1 cellular context compared by ENCODE assay signal in the genomic region with DNA sequence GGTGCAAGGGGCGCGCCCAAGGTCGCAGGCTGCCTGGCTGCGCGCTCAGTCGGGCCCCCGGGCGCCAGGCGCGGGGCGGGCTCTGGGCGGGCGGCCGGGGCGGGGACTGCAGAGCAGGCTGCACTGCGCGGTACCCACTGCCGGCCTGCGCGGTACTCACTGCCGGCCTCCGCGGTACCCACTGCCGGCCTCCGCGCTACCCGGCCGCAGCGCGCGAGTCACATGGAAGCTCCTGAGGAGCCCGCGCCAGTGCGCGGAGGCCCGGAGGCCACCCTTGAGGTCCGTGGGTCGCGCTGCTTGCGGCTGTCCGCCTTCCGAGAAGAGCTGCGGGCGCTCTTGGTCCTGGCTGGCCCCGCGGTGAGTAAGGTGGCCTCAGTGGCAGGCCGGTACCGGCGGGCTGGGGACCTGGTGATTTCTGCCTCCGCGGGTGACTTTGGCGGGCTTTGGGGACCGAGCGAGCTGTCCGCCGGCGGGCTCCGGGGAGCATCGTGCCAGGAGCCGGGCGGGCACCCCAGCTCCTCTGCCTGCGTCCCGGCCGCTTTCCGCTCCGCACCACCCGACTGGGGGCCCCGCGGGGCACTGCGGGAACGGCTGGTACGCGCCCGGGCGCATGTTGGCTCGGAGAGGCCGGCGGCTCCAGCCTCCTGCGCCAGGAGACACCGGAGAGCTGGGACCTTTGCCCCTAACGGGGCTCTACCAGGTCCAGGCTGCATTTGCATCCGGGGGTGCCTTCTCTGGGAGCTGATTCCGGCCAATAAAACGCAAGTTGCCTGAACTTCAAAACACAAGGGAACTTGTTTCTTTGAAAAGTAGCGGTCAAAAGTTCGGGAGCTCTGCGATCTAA.
A peak's percentile ranks its signal among the peaks of the same experiment; 100 is the strongest.
TF ChIP-seq lines count a peak whose summit lies in the region.

A gene with protein sequence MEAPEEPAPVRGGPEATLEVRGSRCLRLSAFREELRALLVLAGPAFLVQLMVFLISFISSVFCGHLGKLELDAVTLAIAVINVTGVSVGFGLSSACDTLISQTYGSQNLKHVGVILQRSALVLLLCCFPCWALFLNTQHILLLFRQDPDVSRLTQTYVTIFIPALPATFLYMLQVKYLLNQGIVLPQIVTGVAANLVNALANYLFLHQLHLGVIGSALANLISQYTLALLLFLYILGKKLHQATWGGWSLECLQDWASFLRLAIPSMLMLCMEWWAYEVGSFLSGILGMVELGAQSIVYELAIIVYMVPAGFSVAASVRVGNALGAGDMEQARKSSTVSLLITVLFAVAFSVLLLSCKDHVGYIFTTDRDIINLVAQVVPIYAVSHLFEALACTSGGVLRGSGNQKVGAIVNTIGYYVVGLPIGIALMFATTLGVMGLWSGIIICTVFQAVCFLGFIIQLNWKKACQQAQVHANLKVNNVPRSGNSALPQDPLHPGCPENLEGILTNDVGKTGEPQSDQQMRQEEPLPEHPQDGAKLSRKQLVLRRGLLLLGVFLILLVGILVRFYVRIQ (plus strand): TSS at position 137 of the 844 bp plus-strand sequence. CDS start 86 bp downstream, at position 223.

TF ChIP-seq in HepG2, 621 proteins besides CTCF, POLR2A, EP300 and RAD21 (continued from another document and continues in another):
- TF ChIP-seq, protein P1, sequence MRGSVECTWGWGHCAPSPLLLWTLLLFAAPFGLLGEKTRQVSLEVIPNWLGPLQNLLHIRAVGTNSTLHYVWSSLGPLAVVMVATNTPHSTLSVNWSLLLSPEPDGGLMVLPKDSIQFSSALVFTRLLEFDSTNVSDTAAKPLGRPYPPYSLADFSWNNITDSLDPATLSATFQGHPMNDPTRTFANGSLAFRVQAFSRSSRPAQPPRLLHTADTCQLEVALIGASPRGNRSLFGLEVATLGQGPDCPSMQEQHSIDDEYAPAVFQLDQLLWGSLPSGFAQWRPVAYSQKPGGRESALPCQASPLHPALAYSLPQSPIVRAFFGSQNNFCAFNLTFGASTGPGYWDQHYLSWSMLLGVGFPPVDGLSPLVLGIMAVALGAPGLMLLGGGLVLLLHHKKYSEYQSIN (CRISPR knock-in tag; IDR thresholded peaks at IDR 0.05; ENCODE audit: borderline replicate concordance) = no peak
- TF ChIP-seq SSRP1 (CRISPR knock-in tag; IDR thresholded peaks at IDR 0.05) (no peak), SOX5 (CRISPR knock-in tag; IDR thresholded peaks at IDR 0.05; ENCODE audit: borderline replicate concordance) (no peak; the same call in 1 of the 2 replicates), ZNF326 (CRISPR knock-in tag; IDR thresholded peaks at IDR 0.05; ENCODE audit: borderline replicate concordance) (no peak), TAF1 (CRISPR knock-in tag; IDR thresholded peaks at IDR 0.05) (peak; percentile 59), ZNF124 (CRISPR knock-in tag; IDR thresholded peaks at IDR 0.05) (no peak), KDM4B (CRISPR knock-in tag; IDR thresholded peaks at IDR 0.05) (no peak), ZNF282 (IDR thresholded peaks at IDR 0.05; ENCODE audit: partially characterized antibody) (no peak), ZNF484 (CRISPR knock-in tag; IDR thresholded peaks at IDR 0.05; ENCODE audit: borderline replicate concordance, low read depth) (no peak), KMT2A (CRISPR knock-in tag; IDR thresholded peaks at IDR 0.05) (no peak; the same call in none of the 2 replicates), ZNF558 (CRISPR knock-in tag; IDR thresholded peaks at IDR 0.05; ENCODE audit: borderline replicate concordance) (peak; percentile 21; the same call in 1 of the 2 replicates), NCOR1 (IDR thresholded peaks at IDR 0.05; ENCODE audit: borderline replicate concordance, low read length) (peak; percentile 7; the same call in 1 of the 2 replicates), ZNF101 (CRISPR knock-in tag; IDR thresholded peaks at IDR 0.05; ENCODE audit: borderline replicate concordance, low read depth) (no peak), SPEN (CRISPR knock-in tag; IDR thresholded peaks at IDR 0.05; ENCODE audit: low read depth) (no peak; the same call in 1 of the 2 replicates), TOPORS (CRISPR knock-in tag; IDR thresholded peaks at IDR 0.05) (no peak), ZNF790 (CRISPR knock-in tag; IDR thresholded peaks at IDR 0.05; ENCODE audit: borderline replicate concordance) (no peak), NCOA2 (CRISPR knock-in tag; IDR thresholded peaks at IDR 0.05) (no peak)
- TF ChIP-seq, protein P2, sequence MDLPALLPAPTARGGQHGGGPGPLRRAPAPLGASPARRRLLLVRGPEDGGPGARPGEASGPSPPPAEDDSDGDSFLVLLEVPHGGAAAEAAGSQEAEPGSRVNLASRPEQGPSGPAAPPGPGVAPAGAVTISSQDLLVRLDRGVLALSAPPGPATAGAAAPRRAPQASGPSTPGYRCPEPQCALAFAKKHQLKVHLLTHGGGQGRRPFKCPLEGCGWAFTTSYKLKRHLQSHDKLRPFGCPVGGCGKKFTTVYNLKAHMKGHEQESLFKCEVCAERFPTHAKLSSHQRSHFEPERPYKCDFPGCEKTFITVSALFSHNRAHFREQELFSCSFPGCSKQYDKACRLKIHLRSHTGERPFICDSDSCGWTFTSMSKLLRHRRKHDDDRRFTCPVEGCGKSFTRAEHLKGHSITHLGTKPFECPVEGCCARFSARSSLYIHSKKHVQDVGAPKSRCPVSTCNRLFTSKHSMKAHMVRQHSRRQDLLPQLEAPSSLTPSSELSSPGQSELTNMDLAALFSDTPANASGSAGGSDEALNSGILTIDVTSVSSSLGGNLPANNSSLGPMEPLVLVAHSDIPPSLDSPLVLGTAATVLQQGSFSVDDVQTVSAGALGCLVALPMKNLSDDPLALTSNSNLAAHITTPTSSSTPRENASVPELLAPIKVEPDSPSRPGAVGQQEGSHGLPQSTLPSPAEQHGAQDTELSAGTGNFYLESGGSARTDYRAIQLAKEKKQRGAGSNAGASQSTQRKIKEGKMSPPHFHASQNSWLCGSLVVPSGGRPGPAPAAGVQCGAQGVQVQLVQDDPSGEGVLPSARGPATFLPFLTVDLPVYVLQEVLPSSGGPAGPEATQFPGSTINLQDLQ (CRISPR knock-in tag; IDR thresholded peaks at IDR 0.05) = peak; percentile 21; the same call in 1 of the 2 replicates
- TF ChIP-seq, protein P3, sequence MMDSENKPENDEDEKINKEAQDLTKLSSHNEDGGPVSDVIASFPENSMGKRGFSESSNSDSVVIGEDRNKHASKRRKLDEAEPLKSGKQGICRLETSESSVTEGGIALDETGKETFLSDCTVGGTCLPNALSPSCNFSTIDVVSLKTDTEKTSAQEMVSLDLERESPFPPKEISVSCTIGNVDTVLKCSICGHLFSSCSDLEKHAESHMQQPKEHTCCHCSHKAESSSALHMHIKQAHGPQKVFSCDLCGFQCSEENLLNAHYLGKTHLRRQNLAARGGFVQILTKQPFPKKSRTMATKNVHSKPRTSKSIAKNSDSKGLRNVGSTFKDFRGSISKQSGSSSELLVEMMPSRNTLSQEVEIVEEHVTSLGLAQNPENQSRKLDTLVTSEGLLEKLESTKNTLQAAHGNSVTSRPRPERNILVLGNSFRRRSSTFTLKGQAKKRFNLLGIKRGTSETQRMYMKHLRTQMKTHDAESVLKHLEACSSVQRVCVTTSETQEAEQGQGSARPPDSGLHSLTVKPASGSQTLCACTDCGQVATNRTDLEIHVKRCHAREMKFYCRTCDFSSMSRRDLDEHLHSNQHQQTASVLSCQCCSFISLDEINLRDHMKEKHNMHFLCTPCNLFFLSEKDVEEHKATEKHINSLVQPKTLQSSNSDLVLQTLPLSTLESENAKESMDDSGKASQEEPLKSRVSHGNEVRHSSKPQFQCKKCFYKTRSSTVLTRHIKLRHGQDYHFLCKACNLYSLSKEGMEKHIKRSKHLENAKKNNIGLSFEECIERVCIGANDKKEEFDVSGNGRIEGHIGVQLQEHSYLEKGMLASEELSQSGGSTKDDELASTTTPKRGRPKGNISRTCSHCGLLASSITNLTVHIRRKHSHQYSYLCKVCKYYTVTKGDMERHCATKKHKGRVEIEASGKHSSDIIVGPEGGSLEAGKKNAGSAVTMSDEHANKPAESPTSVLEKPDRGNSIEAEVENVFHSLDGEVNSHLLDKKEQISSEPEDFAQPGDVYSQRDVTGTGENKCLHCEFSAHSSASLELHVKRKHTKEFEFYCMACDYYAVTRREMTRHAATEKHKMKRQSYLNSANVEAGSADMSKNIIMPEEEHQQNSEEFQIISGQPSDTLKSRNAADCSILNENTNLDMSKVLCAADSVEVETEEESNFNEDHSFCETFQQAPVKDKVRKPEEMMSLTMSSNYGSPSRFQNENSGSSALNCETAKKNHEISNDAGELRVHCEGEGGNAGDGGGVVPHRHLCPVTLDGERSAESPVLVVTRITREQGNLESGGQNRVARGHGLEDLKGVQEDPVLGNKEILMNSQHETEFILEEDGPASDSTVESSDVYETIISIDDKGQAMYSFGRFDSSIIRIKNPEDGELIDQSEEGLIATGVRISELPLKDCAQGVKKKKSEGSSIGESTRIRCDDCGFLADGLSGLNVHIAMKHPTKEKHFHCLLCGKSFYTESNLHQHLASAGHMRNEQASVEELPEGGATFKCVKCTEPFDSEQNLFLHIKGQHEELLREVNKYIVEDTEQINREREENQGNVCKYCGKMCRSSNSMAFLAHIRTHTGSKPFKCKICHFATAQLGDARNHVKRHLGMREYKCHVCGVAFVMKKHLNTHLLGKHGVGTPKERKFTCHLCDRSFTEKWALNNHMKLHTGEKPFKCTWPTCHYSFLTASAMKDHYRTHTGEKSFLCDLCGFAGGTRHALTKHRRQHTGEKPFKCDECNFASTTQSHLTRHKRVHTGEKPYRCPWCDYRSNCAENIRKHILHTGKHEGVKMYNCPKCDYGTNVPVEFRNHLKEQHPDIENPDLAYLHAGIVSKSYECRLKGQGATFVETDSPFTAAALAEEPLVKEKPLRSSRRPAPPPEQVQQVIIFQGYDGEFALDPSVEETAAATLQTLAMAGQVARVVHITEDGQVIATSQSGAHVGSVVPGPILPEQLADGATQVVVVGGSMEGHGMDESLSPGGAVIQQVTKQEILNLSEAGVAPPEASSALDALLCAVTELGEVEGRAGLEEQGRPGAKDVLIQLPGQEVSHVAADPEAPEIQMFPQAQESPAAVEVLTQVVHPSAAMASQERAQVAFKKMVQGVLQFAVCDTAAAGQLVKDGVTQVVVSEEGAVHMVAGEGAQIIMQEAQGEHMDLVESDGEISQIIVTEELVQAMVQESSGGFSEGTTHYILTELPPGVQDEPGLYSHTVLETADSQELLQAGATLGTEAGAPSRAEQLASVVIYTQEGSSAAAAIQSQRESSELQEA (CRISPR knock-in tag; IDR thresholded peaks at IDR 0.05; ENCODE audit: not compliant biosample characterization) = no peak
- TF ChIP-seq, protein P4, sequence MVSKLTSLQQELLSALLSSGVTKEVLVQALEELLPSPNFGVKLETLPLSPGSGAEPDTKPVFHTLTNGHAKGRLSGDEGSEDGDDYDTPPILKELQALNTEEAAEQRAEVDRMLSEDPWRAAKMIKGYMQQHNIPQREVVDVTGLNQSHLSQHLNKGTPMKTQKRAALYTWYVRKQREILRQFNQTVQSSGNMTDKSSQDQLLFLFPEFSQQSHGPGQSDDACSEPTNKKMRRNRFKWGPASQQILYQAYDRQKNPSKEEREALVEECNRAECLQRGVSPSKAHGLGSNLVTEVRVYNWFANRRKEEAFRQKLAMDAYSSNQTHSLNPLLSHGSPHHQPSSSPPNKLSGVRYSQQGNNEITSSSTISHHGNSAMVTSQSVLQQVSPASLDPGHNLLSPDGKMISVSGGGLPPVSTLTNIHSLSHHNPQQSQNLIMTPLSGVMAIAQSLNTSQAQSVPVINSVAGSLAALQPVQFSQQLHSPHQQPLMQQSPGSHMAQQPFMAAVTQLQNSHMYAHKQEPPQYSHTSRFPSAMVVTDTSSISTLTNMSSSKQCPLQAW (CRISPR knock-in tag; IDR thresholded peaks at IDR 0.05) = no peak
- TF ChIP-seq, protein P5, sequence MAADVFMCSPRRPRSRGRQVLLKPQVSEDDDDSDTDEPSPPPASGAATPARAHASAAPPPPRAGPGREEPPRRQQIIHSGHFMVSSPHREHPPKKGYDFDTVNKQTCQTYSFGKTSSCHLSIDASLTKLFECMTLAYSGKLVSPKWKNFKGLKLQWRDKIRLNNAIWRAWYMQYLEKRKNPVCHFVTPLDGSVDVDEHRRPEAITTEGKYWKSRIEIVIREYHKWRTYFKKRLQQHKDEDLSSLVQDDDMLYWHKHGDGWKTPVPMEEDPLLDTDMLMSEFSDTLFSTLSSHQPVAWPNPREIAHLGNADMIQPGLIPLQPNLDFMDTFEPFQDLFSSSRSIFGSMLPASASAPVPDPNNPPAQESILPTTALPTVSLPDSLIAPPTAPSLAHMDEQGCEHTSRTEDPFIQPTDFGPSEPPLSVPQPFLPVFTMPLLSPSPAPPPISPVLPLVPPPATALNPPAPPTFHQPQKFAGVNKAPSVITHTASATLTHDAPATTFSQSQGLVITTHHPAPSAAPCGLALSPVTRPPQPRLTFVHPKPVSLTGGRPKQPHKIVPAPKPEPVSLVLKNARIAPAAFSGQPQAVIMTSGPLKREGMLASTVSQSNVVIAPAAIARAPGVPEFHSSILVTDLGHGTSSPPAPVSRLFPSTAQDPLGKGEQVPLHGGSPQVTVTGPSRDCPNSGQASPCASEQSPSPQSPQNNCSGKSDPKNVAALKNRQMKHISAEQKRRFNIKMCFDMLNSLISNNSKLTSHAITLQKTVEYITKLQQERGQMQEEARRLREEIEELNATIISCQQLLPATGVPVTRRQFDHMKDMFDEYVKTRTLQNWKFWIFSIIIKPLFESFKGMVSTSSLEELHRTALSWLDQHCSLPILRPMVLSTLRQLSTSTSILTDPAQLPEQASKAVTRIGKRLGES (CRISPR knock-in tag; IDR thresholded peaks at IDR 0.05; ENCODE audit: borderline replicate concordance) = no peak
- TF ChIP-seq, protein P6, sequence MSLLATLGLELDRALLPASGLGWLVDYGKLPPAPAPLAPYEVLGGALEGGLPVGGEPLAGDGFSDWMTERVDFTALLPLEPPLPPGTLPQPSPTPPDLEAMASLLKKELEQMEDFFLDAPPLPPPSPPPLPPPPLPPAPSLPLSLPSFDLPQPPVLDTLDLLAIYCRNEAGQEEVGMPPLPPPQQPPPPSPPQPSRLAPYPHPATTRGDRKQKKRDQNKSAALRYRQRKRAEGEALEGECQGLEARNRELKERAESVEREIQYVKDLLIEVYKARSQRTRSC (CRISPR knock-in tag; IDR thresholded peaks at IDR 0.05; ENCODE audit: low read depth) = no peak
- TF ChIP-seq, protein P7, sequence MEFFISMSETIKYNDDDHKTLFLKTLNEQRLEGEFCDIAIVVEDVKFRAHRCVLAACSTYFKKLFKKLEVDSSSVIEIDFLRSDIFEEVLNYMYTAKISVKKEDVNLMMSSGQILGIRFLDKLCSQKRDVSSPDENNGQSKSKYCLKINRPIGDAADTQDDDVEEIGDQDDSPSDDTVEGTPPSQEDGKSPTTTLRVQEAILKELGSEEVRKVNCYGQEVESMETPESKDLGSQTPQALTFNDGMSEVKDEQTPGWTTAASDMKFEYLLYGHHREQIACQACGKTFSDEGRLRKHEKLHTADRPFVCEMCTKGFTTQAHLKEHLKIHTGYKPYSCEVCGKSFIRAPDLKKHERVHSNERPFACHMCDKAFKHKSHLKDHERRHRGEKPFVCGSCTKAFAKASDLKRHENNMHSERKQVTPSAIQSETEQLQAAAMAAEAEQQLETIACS (CRISPR knock-in tag; IDR thresholded peaks at IDR 0.05) = no peak
- TF ChIP-seq, protein P8, sequence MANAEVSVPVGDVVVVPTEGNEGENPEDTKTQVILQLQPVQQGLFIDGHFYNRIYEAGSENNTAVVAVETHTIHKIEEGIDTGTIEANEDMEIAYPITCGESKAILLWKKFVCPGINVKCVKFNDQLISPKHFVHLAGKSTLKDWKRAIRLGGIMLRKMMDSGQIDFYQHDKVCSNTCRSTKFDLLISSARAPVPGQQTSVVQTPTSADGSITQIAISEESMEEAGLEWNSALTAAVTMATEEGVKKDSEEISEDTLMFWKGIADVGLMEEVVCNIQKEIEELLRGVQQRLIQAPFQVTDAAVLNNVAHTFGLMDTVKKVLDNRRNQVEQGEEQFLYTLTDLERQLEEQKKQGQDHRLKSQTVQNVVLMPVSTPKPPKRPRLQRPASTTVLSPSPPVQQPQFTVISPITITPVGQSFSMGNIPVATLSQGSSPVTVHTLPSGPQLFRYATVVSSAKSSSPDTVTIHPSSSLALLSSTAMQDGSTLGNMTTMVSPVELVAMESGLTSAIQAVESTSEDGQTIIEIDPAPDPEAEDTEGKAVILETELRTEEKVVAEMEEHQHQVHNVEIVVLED (CRISPR knock-in tag; IDR thresholded peaks at IDR 0.05; ENCODE audit: borderline replicate concordance) = peak; percentile 6; the same call in 1 of the 2 replicates
